In genomic region chr19:43662487-43662886, GRCh38 we compare ENCODE assay signal across 7 cellular contexts. TPM values are rescaled to one million over a fixed set of nuclear protein-coding genes. Genes with fewer than 3 reads are reported as not detected.
DNase-seq lines count a peak whose midpoint lies in the region; ATAC-seq and TF ChIP-seq lines count a peak whose summit lies in the region.
"Had no signal": no experiment of that assay in that cellular context is flagged by ENCODE, and none has a peak within 500 bp of the region (broad histone marks: within the 10 kb centered on the region; RNA-seq: fewer than 3 reads in every experiment).

No MANE protein-coding gene starts in this region.

- peaks cover 4% of the 10 kb centered on the region for H3K4me1 Mint-ChIP-seq in osteocyte (ENCODE audit: unreplicated experiment)

- ATAC-seq in GM18861 (IDR thresholded peaks at IDR 0.05; ENCODE audit: unreplicated experiment) (no peak), GM21529 (IDR thresholded peaks at IDR 0.05; ENCODE audit: unreplicated experiment) (no peak)

- in situ Hi-C loops in T47D (cut with HindIII; ENCODE audit: low pct_unique_long_range_greater_than_20kb, low sequenced_read_pairs) = no loop called here

- no peak overlapping the region for H3K4me3 Mint-ChIP-seq in osteocyte (ENCODE audit: unreplicated experiment)

- peaks cover 29% of the 10 kb centered on the region for H3K36me3 Mint-ChIP-seq in osteocyte (ENCODE audit: unreplicated experiment)

- peak; percentile 50 for TF ChIP-seq CTCF in osteocyte (IDR thresholded peaks at IDR 0.05)

- no peaks in the 10 kb centered on the region for H3K9me3 Mint-ChIP-seq in osteocyte (ENCODE audit: unreplicated experiment)

- H3K27ac Mint-ChIP-seq in osteocyte (ENCODE audit: unreplicated experiment) = no peak overlapping the region

- H3K27me3 Mint-ChIP-seq in osteocyte (ENCODE audit: unreplicated experiment) = no peaks in the 10 kb centered on the region

- DNase-seq in NCI-H748 (lab: John Stamatoyannopoulos, UW; ENCODE audit: unreplicated experiment) (peak; percentile 36), NCI-H748 treated with DMSO at 0.1 percent for 48 hours (lab: John Stamatoyannopoulos, UW) (no peak), T47D (ENCODE audit: low read depth in 1 of 2, low spot score in 1 of 2) (peak; percentile 39 to 60), osteocyte (ENCODE audit: extremely low spot score, unreplicated experiment) (no peak)

RNA-seq across cellular contexts. Expression of gene PLAUR, which starts 7.5 kb away (rescaled TPM):
- 21.0 and 23.3 TPM in 2 replicates for total RNA-seq in osteocyte

RNA-seq across cellular contexts. Expression of gene CADM4, which starts 22.8 kb away (rescaled TPM):
- total RNA-seq in osteocyte = 8.8 and 9.0 TPM in 2 replicates

RNA-seq across cellular contexts. Expression of gene ZNF428, which starts 43.1 kb away (rescaled TPM):
- total RNA-seq in osteocyte = 64.0 and 74.1 TPM in 2 replicates

RNA-seq across cellular contexts. Expression of gene SRRM5, which starts 50.6 kb away (rescaled TPM):
- total RNA-seq in osteocyte = 0.24 and 0.35 TPM in 2 replicates

RNA-seq across cellular contexts. Expression of gene IRGC, which starts 53.4 kb away (rescaled TPM):
- total RNA-seq in osteocyte = not detected in 2 replicates
- total RNA-seq: lung had no signal

Comparison
In these comparisons a context has a peak if more than half of its experiments do, and no peak if none do; other contexts are left out.
1. DNase-seq: peak in NCI-H748 (single experiment) and T47D (2 of 2); none in NCI-H748 treated with DMSO at 0.1 percent for 48 hours (single experiment) and osteocyte (single experiment).